ENCODE assay signal across 27 cellular contexts in the genomic region with DNA sequence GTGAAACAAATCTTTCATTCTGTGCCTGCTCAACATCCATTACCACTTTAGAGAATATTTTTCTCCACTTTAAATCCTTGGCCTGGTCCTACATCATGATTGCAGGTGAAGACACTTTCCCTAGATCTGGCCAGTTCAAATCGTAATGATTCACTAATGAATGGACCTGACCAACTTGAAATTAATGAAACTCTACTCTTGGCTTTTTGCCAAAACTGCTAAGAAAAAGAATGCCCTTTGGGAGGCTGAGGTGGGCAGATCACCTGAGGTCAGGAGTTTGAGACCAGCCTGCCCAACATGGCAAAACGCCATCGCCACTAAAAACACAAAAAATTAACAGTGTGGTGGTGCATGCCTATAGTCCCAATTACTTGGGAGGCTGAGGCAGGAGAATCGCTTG.
DNase-seq lines count a peak whose midpoint lies in the region; ATAC-seq, FAIRE-seq and TF ChIP-seq lines count a peak whose summit lies in the region.
"Had no signal": no experiment of that assay in that cellular context is flagged by ENCODE, and none has a peak within 500 bp of the region (broad histone marks: within the 10 kb centered on the region; RNA-seq: fewer than 3 reads in every experiment).

No MANE protein-coding gene starts in this region.

- POLR2A ChIA-PET in HepG2 (lab: Yijun Ruan, JAX), result no interaction called here
- POLR2A ChIA-PET in OCI-LY7 (lab: Charles Lee), result no interaction called here

- no peak for TF ChIP-seq CTCF in HepG2 (CRISPR knock-in tag; IDR thresholded peaks at IDR 0.05)
- no peak for TF ChIP-seq CTCF in right lobe of liver (IDR thresholded peaks at IDR 0.05)
- no peak for TF ChIP-seq CTCF in OCI-LY7 (conservative IDR thresholded peaks at IDR 0.05; ENCODE audit: low read length)
- no peak for TF ChIP-seq CTCF in nephron progenitor cell (IDR thresholded peaks at IDR 0.05)

- H2AFZ ChIP-seq in HepG2 (ENCODE audit: low read length) (no peak overlapping the region), OCI-LY7 (ENCODE audit: low read length) (peak overlapping the region; percentile 28; the same call in 1 of the 2 replicates)

- BruUV-seq in HepG2 (replicated peaks; lab: Mats Ljungman, UMichigan), result no TSS peak
- no TSS peak for BruUV-seq in OCI-LY7 (replicated peaks; lab: Mats Ljungman, UMichigan)

- no peaks in the 10 kb centered on the region for H3K9me2 ChIP-seq in OCI-LY7 (ENCODE audit: insufficient read depth, low read length)

- H3K79me2 ChIP-seq in HepG2 (ENCODE audit: insufficient read depth, low read length), result no peaks in the 10 kb centered on the region
- H3K79me2 ChIP-seq in OCI-LY7 (ENCODE audit: insufficient read depth, low read depth, low read length), result no peaks in the 10 kb centered on the region

- TF ChIP-seq EP300 in HepG2 (IDR thresholded peaks at IDR 0.05; ENCODE audit: low read depth in 2 of 2, low read length in 2 of 2) (no peak), HepG2 (CRISPR knock-in tag; IDR thresholded peaks at IDR 0.05; ENCODE audit: borderline replicate concordance) (no peak)

- H3K9me3 ChIP-seq in HepG2 (ENCODE audit: low read length), result peaks cover 94% of the 10 kb centered on the region
- H3K9me3 ChIP-seq in right lobe of liver, result no peaks in the 10 kb centered on the region
- no peaks in the 10 kb centered on the region; the same call in 1 of the 2 replicates for H3K9me3 ChIP-seq in OCI-LY7 (ENCODE audit: low read length)
- H3K9me3 ChIP-seq: BE2C, BLaER1 had no signal

- in situ Hi-C loops in HepG2 (cut with HindIII; ENCODE audit: extremely low pct_ligation_motif_present, low pct_unique_long_range_greater_than_20kb), result no loop called here

- peaks cover 4% of the 10 kb centered on the region for H3K4me1 Mint-ChIP-seq in nephron progenitor cell
- H3K4me1 Mint-ChIP-seq: CD14-positive monocyte; CD4-positive, alpha-beta memory T cell; CD4-positive, CD25-positive, alpha-beta regulatory T cell; CD8-positive, alpha-beta memory T cell had no signal

- no peak overlapping the region for H3K4me3 Mint-ChIP-seq in nephron progenitor cell
- H3K4me3 Mint-ChIP-seq: CD14-positive monocyte; CD4-positive, alpha-beta memory T cell; CD4-positive, CD25-positive, alpha-beta regulatory T cell; CD8-positive, alpha-beta memory T cell had no signal

- no peak overlapping the region for H3K9ac ChIP-seq in HepG2 (ENCODE audit: insufficient read depth, low read depth, low read length)
- H3K9ac ChIP-seq: BLaER1 had no signal

- ATAC-seq in HepG2 (no peak), right lobe of liver (no peak)
- ATAC-seq: GM12878 had no signal

- no peak for TF ChIP-seq RAD21 in HepG2 (CRISPR knock-in tag; IDR thresholded peaks at IDR 0.05)

- H3K27ac Mint-ChIP-seq in nephron progenitor cell, result no peak overlapping the region
- H3K27ac Mint-ChIP-seq: CD4-positive, alpha-beta memory T cell; CD4-positive, CD25-positive, alpha-beta regulatory T cell; CD8-positive, alpha-beta memory T cell had no signal

- H3K4me3 ChIP-seq in HepG2 (replicated peaks in 1 of 3; ENCODE audit: insufficient read depth in 1 of 3, low read depth in 2 of 3, low read length in 3 of 3) (no peak overlapping the region), right lobe of liver (no peak overlapping the region), OCI-LY7 (ENCODE audit: low read depth, low read length, poor library complexity, severe bottlenecking) (no peak overlapping the region)
- H3K4me3 ChIP-seq: BLaER1, GM12878 had no signal

- no peak overlapping the region for H3K4me2 ChIP-seq in HepG2 (ENCODE audit: low read depth, low read length)
- H3K4me2 ChIP-seq in OCI-LY7 (ENCODE audit: low read length), result no peak overlapping the region
- H3K4me2 ChIP-seq: BLaER1 had no signal

- no peaks in the 10 kb centered on the region for H3K27me3 Mint-ChIP-seq in nephron progenitor cell (ENCODE audit: low read depth, poor library complexity)
- H3K27me3 Mint-ChIP-seq: CD4-positive, alpha-beta memory T cell; CD4-positive, CD25-positive, alpha-beta regulatory T cell; CD8-positive, alpha-beta memory T cell had no signal

- H3K27ac ChIP-seq in HepG2 (ENCODE audit: extremely low read length, insufficient read depth, low read length) (no peak overlapping the region), right lobe of liver (no peak overlapping the region), OCI-LY7 (ENCODE audit: low read depth, low read length, poor library complexity, severe bottlenecking) (no peak overlapping the region)
- H3K27ac ChIP-seq: BLaER1 had no signal

- no peaks in the 10 kb centered on the region for H3K36me3 Mint-ChIP-seq in nephron progenitor cell (ENCODE audit: low read depth)
- H3K36me3 Mint-ChIP-seq: CD14-positive monocyte; CD4-positive, alpha-beta memory T cell; CD4-positive, CD25-positive, alpha-beta regulatory T cell; CD8-positive, alpha-beta memory T cell had no signal

- intact Hi-C loops in HepG2 (cut with micrococcal nuclease; ENCODE audit: unreplicated experiment), result no loop called here
- intact Hi-C loops in right lobe of liver (cut with DNase I), result no loop called here
- intact Hi-C loops in OCI-LY7 (cut with micrococcal nuclease; ENCODE audit: unreplicated experiment), result no loop called here

- DNase-seq in HepG2 (ENCODE audit: low spot score) (no peak), right lobe of liver (no peak), OCI-LY7 (ENCODE audit: low spot score) (no peak), nephron progenitor cell (no peak), GM19238 (ENCODE audit: insufficient read length, low spot score) (no peak)
- DNase-seq: 8988T; ACHN; BE2C; C1 segment of cervical spinal cord; CD4-positive, alpha-beta memory T cell; CD4-positive, CD25-positive, alpha-beta regulatory T cell; CD8-positive, alpha-beta memory T cell; COR-L47; DMS 273 treated with DMSO at 0.1 percent for 48 hours; DMS153; DMS53; DMS79; DND-41; EL; GDM1 had no signal

- H4K20me1 ChIP-seq in HepG2 (ENCODE audit: insufficient read depth, low read length) (no peaks in the 10 kb centered on the region), OCI-LY7 (ENCODE audit: insufficient read depth, low read length) (no peaks in the 10 kb centered on the region)
- H4K20me1 ChIP-seq: BLaER1 had no signal

- H3K36me3 ChIP-seq in HepG2 (replicated peaks in 1 of 2; ENCODE audit: control insufficient read depth in 1 of 2, insufficient read depth in 2 of 2, low read length in 2 of 2) (no peaks in the 10 kb centered on the region), right lobe of liver (no peaks in the 10 kb centered on the region), OCI-LY7 (ENCODE audit: insufficient read depth, low read length) (no peaks in the 10 kb centered on the region)
- H3K36me3 ChIP-seq: BE2C, BLaER1 had no signal

- TF ChIP-seq POLR2A in HepG2 (IDR thresholded peaks at IDR 0.05; ENCODE audit: insufficient read depth in 1 of 2, low read depth in 2 of 2, low read length in 2 of 2), result no peak
- TF ChIP-seq POLR2A in right lobe of liver (IDR thresholded peaks at IDR 0.05), result no peak

- WGBS in HepG2 (ENCODE audit: low lambda C conversion rate), result 13% methylated on average over 4 of the region's 4 CpGs
- WGBS in right lobe of liver (ENCODE audit: insufficient coverage, low coverage, low lambda C conversion rate, missing lambda C conversion rate), result 64% methylated on average over 4 of the region's 4 CpGs

- no peaks in the 10 kb centered on the region for H3K27me3 ChIP-seq in HepG2 (ENCODE audit: control insufficient read depth in 1 of 2, insufficient read depth in 2 of 2, low read length in 2 of 2)
- no peaks in the 10 kb centered on the region for H3K27me3 ChIP-seq in right lobe of liver
- H3K27me3 ChIP-seq: BE2C, BLaER1 had no signal

- FAIRE-seq in HepG2 (lab: Jason Lieb, UNC), result no peak
- FAIRE-seq: A204.1, GM12878, GM12892, GM18507, GM19239 had no signal

- CTCF ChIA-PET in HepG2 (lab: Yijun Ruan, JAX; ENCODE audit: low intra/inter-chr PET ratio, low total read pairs), result no interaction called here
- CTCF ChIA-PET in OCI-LY7 (lab: Charles Lee; ENCODE audit: unreplicated experiment), result no interaction called here

- H3K4me1 ChIP-seq in HepG2 (ENCODE audit: insufficient read depth, low read length) (no peaks in the 10 kb centered on the region), right lobe of liver (no peaks in the 10 kb centered on the region), OCI-LY7 (ENCODE audit: insufficient read depth, low read length, poor library complexity, severe bottlenecking) (no peaks in the 10 kb centered on the region)
- H3K4me1 ChIP-seq: BE2C, BLaER1 had no signal

- H3K9me3 Mint-ChIP-seq in nephron progenitor cell, result peaks cover 5% of the 10 kb centered on the region

TF ChIP-seq in HepG2, 621 proteins besides CTCF, POLR2A, EP300 and RAD21:
- TF ChIP-seq HMGA1 (CRISPR knock-in tag; conservative IDR thresholded peaks at IDR 0.05) (no peak), LCORL (IDR thresholded peaks at IDR 0.05) (peak; percentile 62; the same call in 1 of the 2 replicates), LCORL (CRISPR knock-in tag; IDR thresholded peaks at IDR 0.05) (no peak)
